8 cellular contexts compared by ENCODE assay signal in genomic region chr17:79808763-79809529, GRCh38. TPM values are rescaled to one million over a fixed set of nuclear protein-coding genes. Genes with fewer than 3 reads are reported as not detected.
A peak's percentile ranks its signal among the peaks of the same experiment; 100 is the strongest.
DNase-seq lines count a peak whose midpoint lies in the region; ATAC-seq and TF ChIP-seq lines count a peak whose summit lies in the region.

No MANE protein-coding gene starts in this region.

- intact Hi-C loops in mammary epithelial cell (cut with micrococcal nuclease) (loop anchor here (1.0 kb wide), 2 partner anchors 107 to 182 kb away; no protein-coding TSS in a partner anchor), mucosa of descending colon (cut with DNase I, micrococcal nuclease) (loop anchor here in 1 of 2 donors (10.0 kb wide), 1 partner anchor 186 kb away; no protein-coding TSS in a partner anchor)

- peak overlapping the region; percentile 98 for H3K27ac ChIP-seq in 22Rv1
- no peak overlapping the region for H3K27ac ChIP-seq in mammary epithelial cell (ENCODE audit: insufficient read depth, low read depth, low read length)

- CTCF ChIA-PET in mammary epithelial cell (lab: Charles Lee; ENCODE audit: low non-redundant PET): interaction anchor here (0.6 to 1.0 kb wide), 2 partner anchors 107 to 316 kb away, joined by 3 to 5 read pairs; no protein-coding TSS in a partner anchor

- DNase-seq in GDM1 (lab: John Stamatoyannopoulos, UW) (peak; percentile 24), NCI-H345 treated with DMSO at 0.1 percent for 48 hours (lab: John Stamatoyannopoulos, UW; ENCODE audit: unreplicated experiment) (peak; percentile 94), mammary epithelial cell (peak; percentile 62), mucosa of descending colon (peak in 2 of 3 donors; percentile 62 to 63), amniotic stem cell (lab: John Stamatoyannopoulos, UW) (no peak)
- no peak for DNase-seq in stimulated activated CD4-positive, alpha-beta T cell treated with anti-CD3 and anti-CD28 coated beads, Interleukin-15, amount 100 ng/mL, for 24 hours

- in situ Hi-C loops in mammary epithelial cell (cut with MboI; ENCODE audit: low sequenced_read_pairs in 2 of 2): loop anchor here (25.0 kb wide), 1 partner anchor 178 kb away; no protein-coding TSS in a partner anchor

- peak; percentile 79 for TF ChIP-seq CTCF in 22Rv1 (IDR thresholded peaks at IDR 0.05)
- peak; percentile 60 to 73 for TF ChIP-seq CTCF in mammary epithelial cell (conservative IDR thresholded peaks at IDR 0.05 in 1 of 2, IDR thresholded peaks at IDR 0.05 in 1 of 2; ENCODE audit: extremely low read depth in 1 of 2, insufficient read depth in 1 of 2, low read depth in 1 of 2, low read length in 2 of 2)
- peak; percentile 42 for TF ChIP-seq CTCF in mucosa of descending colon (IDR thresholded peaks at IDR 0.05)

- 53% methylated on average over 20 of the region's 20 CpGs for WGBS in mammary epithelial cell (ENCODE audit: low coverage, missing lambda C conversion rate)

- H2AFZ ChIP-seq in mammary epithelial cell (ENCODE audit: low read depth, low read length): no peak overlapping the region

- dilution Hi-C loops in mammary epithelial cell (cut with HindIII; ENCODE audit: low sequenced_read_pairs): loop anchor here (5.0 kb wide), 3 partner anchors 62 to 168 kb away; no protein-coding TSS in a partner anchor

- H3K4me3 ChIP-seq in mammary epithelial cell (replicated peaks in 1 of 3; ENCODE audit: insufficient read depth in 1 of 3, low read depth in 2 of 3, low read length in 3 of 3) (no peak overlapping the region), mucosa of descending colon (no peak overlapping the region)

- peaks cover 27% of the 10 kb centered on the region for H3K4me1 ChIP-seq in mammary epithelial cell (ENCODE audit: insufficient read depth, low read length)
- H3K4me1 ChIP-seq in mucosa of descending colon (ENCODE audit: low read depth): peaks cover 43% of the 10 kb centered on the region

- H4K20me1 ChIP-seq in mammary epithelial cell (ENCODE audit: insufficient read depth, low read length): no peaks in the 10 kb centered on the region

- peaks cover 36% of the 10 kb centered on the region for H3K27me3 ChIP-seq in mammary epithelial cell (ENCODE audit: insufficient read depth, low read length)

- BruUV-seq in mammary epithelial cell (replicated peaks; lab: Mats Ljungman, UMichigan): no TSS peak

- H3K79me2 ChIP-seq in mammary epithelial cell (ENCODE audit: insufficient read depth, low read length): no peaks in the 10 kb centered on the region

- H3K36me3 ChIP-seq in mammary epithelial cell (ENCODE audit: insufficient read depth, low read length) (no peaks in the 10 kb centered on the region), mucosa of descending colon (ENCODE audit: low read depth) (no peaks in the 10 kb centered on the region)

- ATAC-seq in mucosa of descending colon (peak; percentile 77), HG02642 (IDR thresholded peaks at IDR 0.05; ENCODE audit: poor library complexity, unreplicated experiment) (no peak)

- H3K9ac ChIP-seq in mammary epithelial cell (ENCODE audit: insufficient read depth, low read length): no peak overlapping the region

- no peak overlapping the region for H3K4me2 ChIP-seq in mammary epithelial cell (ENCODE audit: insufficient read depth, low read depth, low read length)

- H3K9me3 ChIP-seq in mammary epithelial cell (replicated peaks; ENCODE audit: insufficient read depth, low read length): no peaks in the 10 kb centered on the region
- no peaks in the 10 kb centered on the region for H3K9me3 ChIP-seq in mucosa of descending colon

RNA-seq across cellular contexts. Expression of gene CBX8, which starts 12.1 kb away (rescaled TPM):
- total RNA-seq in mammary epithelial cell (1 to 10 TPM; 4.5 to 5.4 TPM), mucosa of descending colon (1 to 10 TPM; 3.4 to 4.7 (median 4.0) TPM)
- 0.34 TPM for polyA plus RNA-seq in mammary epithelial cell
- polyA minus RNA-seq in mammary epithelial cell: not detected

RNA-seq across cellular contexts. Expression of gene CBX4, which starts 30.3 kb away (rescaled TPM):
- total RNA-seq in mammary epithelial cell (10 to 100 TPM; 28.5 to 34.7 TPM), mucosa of descending colon (10 to 100 TPM; 10.2 to 14.2 (median 13.2) TPM)
- 11.2 TPM for polyA plus RNA-seq in mammary epithelial cell
- polyA minus RNA-seq in mammary epithelial cell: 2.2 TPM

RNA-seq across cellular contexts. Expression of gene CBX2, which starts 31.0 kb away (rescaled TPM):
- total RNA-seq in mammary epithelial cell (1 to 10 TPM in 1 of 2 donors, under 1 TPM in 1; 0.67 to 3.8 TPM), mucosa of descending colon (1 to 10 TPM in 1 of 3 donors, under 1 TPM in 2; 0.14 to 1.5 (median 0.76) TPM)
- polyA plus RNA-seq in mammary epithelial cell: 3.6 TPM
- 1.4 TPM for polyA minus RNA-seq in mammary epithelial cell

Comparison
In these comparisons a context has a peak if more than half of its experiments do, and no peak if none do; other contexts are left out.
1. DNase-seq: peak in GDM1 (single experiment), NCI-H345 treated with DMSO at 0.1 percent for 48 hours (single experiment), mammary epithelial cell (single experiment) and mucosa of descending colon (2 of 3); none in amniotic stem cell (single experiment) and stimulated activated CD4-positive, alpha-beta T cell treated with anti-CD3 and anti-CD28 coated beads, Interleukin-15, amount 100 ng/mL, for 24 hours (single experiment).
2. Peak in every context shown above with its lines, with median percentiles within 50 percentile points of each other: CTCF ChIP-seq.